Comparison of ENCODE assay signal across 34 cellular contexts in the genomic region with DNA sequence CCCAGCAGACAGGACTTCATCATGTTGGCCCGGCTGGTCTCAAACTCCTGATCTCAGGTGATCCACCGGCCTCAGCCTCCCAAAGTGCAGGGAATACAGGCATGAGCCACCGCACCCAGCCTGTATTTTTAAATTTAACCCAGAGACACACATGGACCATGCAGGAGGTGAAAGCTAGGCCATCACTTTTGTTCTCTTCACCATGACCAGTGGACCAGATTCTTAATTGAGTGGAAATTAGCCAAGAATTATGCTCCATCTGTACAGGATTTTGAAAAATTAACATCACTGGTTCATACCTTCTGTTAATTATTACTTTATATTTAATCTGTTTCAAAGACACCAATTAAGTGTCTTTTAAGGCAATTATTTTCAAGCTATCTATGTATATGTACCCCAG.
"Had no signal": no experiment of that assay in that cellular context is flagged by ENCODE, and none has a peak within 500 bp of the region (broad histone marks: within the 10 kb centered on the region; RNA-seq: fewer than 3 reads in every experiment).

No MANE protein-coding gene starts in this region.

- H3K9me3 ChIP-seq: MG63 had no signal

- H3K4me2 ChIP-seq: KMS-11 had no signal

- H3K9ac ChIP-seq: KMS-11 had no signal

- H3K27ac ChIP-seq: KMS-11 had no signal

- H3K4me3 ChIP-seq: MG63 had no signal

- H3K27me3 ChIP-seq: MG63 had no signal

- H3K36me3 ChIP-seq: MG63 had no signal

- DNase-seq: Karpas-422, Kasumi-1, MG63, MM.1S, MV-4-11, NCI-H1048, NCI-H1092, NCI-H1092 treated with DMSO at 0.1 percent for 48 hours, NCI-H1105, NCI-H1105 treated with DMSO at 0.1 percent for 48 hours, NCI-H1417, NCI-H1417 treated with DMSO at 0.1 percent for 48 hours, NCI-H1436, NCI-H1436 treated with DMSO at 0.1 percent for 48 hours, NCI-H146, NCI-H1694, NCI-H1694 treated with DMSO at 0.1 percent for 48 hours, NCI-H187, NCI-H187 treated with DMSO at 0.1 percent for 48 hours, NCI-H1930, NCI-H2029, NCI-H2029 treated with DMSO at 0.1 percent for 48 hours, NCI-H2081, NCI-H2081 treated with DMSO at 0.1 percent for 48 hours, NCI-H2107, NCI-H2171, NCI-H2171 treated with DMSO at 0.1 percent for 48 hours, NCI-H2227 treated with DMSO at 0.1 percent for 48 hours, NCI-H226, NCI-H345, NCI-H446, NCI-H446 treated with DMSO at 0.1 percent for 48 hours, NCI-H510A had no signal
